15 cellular contexts compared by ENCODE assay signal in genomic region chr22:29804985-29805384, GRCh38. TPM values are rescaled to one million over a fixed set of nuclear protein-coding genes. Genes with fewer than 3 reads are reported as not detected.
DNase-seq lines count a peak whose midpoint lies in the region; ATAC-seq and TF ChIP-seq lines count a peak whose summit lies in the region.
"Had no signal": no experiment of that assay in that cellular context is flagged by ENCODE, and none has a peak within 500 bp of the region (broad histone marks: within the 10 kb centered on the region; RNA-seq: fewer than 3 reads in every experiment).

No MANE protein-coding gene starts in this region.

- no peaks in the 10 kb centered on the region for H4K20me1 ChIP-seq in neural progenitor cell (ENCODE audit: low read depth)
- H4K20me1 ChIP-seq: BLaER1 had no signal

- H3K9ac ChIP-seq in neuronal stem cell (ENCODE audit: low read depth, low read length, poor library complexity) (no peak overlapping the region), neural progenitor cell (no peak overlapping the region)
- H3K9ac ChIP-seq: BLaER1 had no signal

- ATAC-seq in activated naive CD4-positive, alpha-beta T cell treated with anti-CD3 and anti-CD28 coated beads, Interleukin-2, amount 50 U/mL, for 72 hours: no peak
- ATAC-seq in GM18909 (IDR thresholded peaks at IDR 0.05; ENCODE audit: poor library complexity, unreplicated experiment): no peak
- ATAC-seq: A549 had no signal

- no peaks in the 10 kb centered on the region for H3K27me3 Mint-ChIP-seq in neural progenitor cell (ENCODE audit: insufficient read depth, low read depth)
- H3K27me3 Mint-ChIP-seq: CD4-positive, alpha-beta memory T cell had no signal

- H3K4me3 ChIP-seq in esophagus (ENCODE audit: low read depth in 1 of 2, low read length in 2 of 2) (peak overlapping the region in 1 of 2 donors; percentile 8), neuronal stem cell (ENCODE audit: low read length in 2 of 2) (no peak overlapping the region), neural progenitor cell (no peak overlapping the region)
- H3K4me3 ChIP-seq: A549, BLaER1 had no signal

- 76 to 85% methylated on average over 2 of the region's 2 CpGs for WGBS in esophagus, 2 donors
- WGBS in neuronal stem cell (ENCODE audit: extremely low coverage in 2 of 2, insufficient read length in 2 of 2, insufficient replicate concordance in 1 of 2), 2 donors: no CpG with 5 or more reads among the region's 2 CpGs

- peaks cover 10 to 16% of the 10 kb centered on the region in 2 donors for H3K36me3 Mint-ChIP-seq in activated naive CD4-positive, alpha-beta T cell treated with anti-CD3 and anti-CD28 coated beads, Interleukin-2, amount 50 U/mL, for 72 hours
- H3K36me3 Mint-ChIP-seq in neural progenitor cell: peaks cover 22% of the 10 kb centered on the region

- H4K8ac ChIP-seq in neuronal stem cell (ENCODE audit: low read depth, low read length): no peak overlapping the region

- H3K79me1 ChIP-seq in neuronal stem cell (ENCODE audit: low read depth, low read length): no peaks in the 10 kb centered on the region

- H3K9me3 ChIP-seq in esophagus (ENCODE audit: control insufficient read depth in 2 of 2, insufficient read depth in 1 of 2, low read depth in 1 of 2, low read length in 1 of 2) (no peaks in the 10 kb centered on the region), neuronal stem cell (replicated peaks in 1 of 2; ENCODE audit: control insufficient read depth in 2 of 2, insufficient read depth in 1 of 2, low read depth in 1 of 2, low read length in 2 of 2) (no peaks in the 10 kb centered on the region), neural progenitor cell (ENCODE audit: low read depth) (no peaks in the 10 kb centered on the region)
- H3K9me3 ChIP-seq: A549, BLaER1 had no signal

- peaks cover 0 to 8% of the 10 kb centered on the region in 2 donors for H3K4me1 ChIP-seq in esophagus (ENCODE audit: control insufficient read depth in 2 of 2, insufficient read depth in 2 of 2, low read length in 1 of 2)
- H3K4me1 ChIP-seq in neuronal stem cell (ENCODE audit: control insufficient read depth in 2 of 2, insufficient read depth in 1 of 2, low read depth in 1 of 2, low read length in 2 of 2): peaks cover 0 to 10% of the 10 kb centered on the region in 2 donors
- peaks cover 6% of the 10 kb centered on the region for H3K4me1 ChIP-seq in neural progenitor cell

- no peak overlapping the region for H2BK12ac ChIP-seq in neuronal stem cell (ENCODE audit: low read length)

- H3K36me3 ChIP-seq in esophagus (ENCODE audit: control insufficient read depth in 2 of 2, insufficient read depth in 2 of 2, low read length in 1 of 2) (peaks cover 10 to 57% of the 10 kb centered on the region in 2 donors), neuronal stem cell (replicated peaks in 1 of 2; ENCODE audit: control insufficient read depth in 2 of 2, insufficient read depth in 2 of 2, low read length in 2 of 2) (peaks cover 38 to 92% of the 10 kb centered on the region in 2 donors), neural progenitor cell (no peaks in the 10 kb centered on the region)

- H3K27me3 ChIP-seq in esophagus (ENCODE audit: control insufficient read depth in 1 of 2, insufficient read depth in 2 of 2, low read length in 2 of 2) (no peaks in the 10 kb centered on the region), neuronal stem cell (ENCODE audit: control insufficient read depth in 3 of 3, insufficient read depth in 3 of 3, low read depth in 1 of 3, low read length in 3 of 3) (no peaks in the 10 kb centered on the region), neural progenitor cell (no peaks in the 10 kb centered on the region)
- H3K27me3 ChIP-seq: BLaER1 had no signal

- TF ChIP-seq CTCF in neural progenitor cell (IDR thresholded peaks at IDR 0.05): no peak

- H3K27ac ChIP-seq in esophagus (ENCODE audit: low read depth in 2 of 2, low read length in 1 of 2) (peak overlapping the region; percentile 31 to 56), neuronal stem cell (replicated peaks; ENCODE audit: low read length) (no peak overlapping the region), neural progenitor cell (no peak overlapping the region)
- H3K27ac ChIP-seq: 22Rv1, A549, BLaER1 had no signal

- peaks cover 5% of the 10 kb centered on the region for H3F3A ChIP-seq in neural progenitor cell (ENCODE audit: low read depth)

- H2BK5ac ChIP-seq in neuronal stem cell (ENCODE audit: low read length): peak overlapping the region; percentile 71

- no peaks in the 10 kb centered on the region for H3K79me2 ChIP-seq in neural progenitor cell (ENCODE audit: low read depth)

- H2AFZ ChIP-seq in neuronal stem cell (ENCODE audit: low read length) (no peak overlapping the region), neural progenitor cell (replicated peaks) (no peak overlapping the region)

- no peak for DNase-seq in activated naive CD4-positive, alpha-beta T cell treated with anti-CD3 and anti-CD28 coated beads, Interleukin-2, amount 50 U/mL, for 72 hours (ENCODE audit: low spot score in 2 of 2)
- DNase-seq in activated naive CD4-positive, alpha-beta T cell treated with anti-CD3 and anti-CD28 coated beads, Interleukin-2, amount 50 U/mL, for 16 hours: no peak
- DNase-seq in neuronal stem cell (ENCODE audit: low spot score): no peak
- no peak for DNase-seq in cerebellum (ENCODE audit: low spot score)
- no peak for DNase-seq in neural progenitor cell (ENCODE audit: low spot score)
- DNase-seq: CD4-positive, alpha-beta memory T cell; DMS79 treated with DMSO at 0.1 percent for 48 hours; GF-D8; H9 had no signal

- peak overlapping the region; percentile 22 to 36 for H3K27ac Mint-ChIP-seq in activated naive CD4-positive, alpha-beta T cell treated with anti-CD3 and anti-CD28 coated beads, Interleukin-2, amount 50 U/mL, for 72 hours
- H3K27ac Mint-ChIP-seq in neural progenitor cell: no peak overlapping the region

- peaks cover 2% of the 10 kb centered on the region for H3K4me1 Mint-ChIP-seq in neural progenitor cell
- H3K4me1 Mint-ChIP-seq: CD4-positive, alpha-beta memory T cell had no signal

- H3K4me3 Mint-ChIP-seq in neural progenitor cell: no peak overlapping the region
- H3K4me3 Mint-ChIP-seq: CD14-positive monocyte; CD4-positive, alpha-beta memory T cell; H9 had no signal

- no peak overlapping the region for H2BK15ac ChIP-seq in neuronal stem cell (ENCODE audit: low read length)

- H4K91ac ChIP-seq in neuronal stem cell (ENCODE audit: low read depth, low read length, poor library complexity): no peak overlapping the region

- H3K4me2 ChIP-seq in neuronal stem cell (ENCODE audit: insufficient read depth, low read length, poor library complexity, severe bottlenecking): no peak overlapping the region
- H3K4me2 ChIP-seq in neural progenitor cell: no peak overlapping the region
- H3K4me2 ChIP-seq: A549, BLaER1 had no signal

- no peaks in the 10 kb centered on the region for H3K9me3 Mint-ChIP-seq in activated naive CD4-positive, alpha-beta T cell treated with anti-CD3 and anti-CD28 coated beads, Interleukin-2, amount 50 U/mL, for 72 hours
- no peaks in the 10 kb centered on the region for H3K9me3 Mint-ChIP-seq in neural progenitor cell
- H3K9me3 Mint-ChIP-seq: CD14-positive monocyte, H9 had no signal

- H2BK120ac ChIP-seq in neuronal stem cell (ENCODE audit: low read depth, low read length): no peak overlapping the region

- no peak overlapping the region for H3K18ac ChIP-seq in neuronal stem cell (ENCODE audit: low read length)

- no peak overlapping the region for H3K4ac ChIP-seq in neuronal stem cell (ENCODE audit: low read length)

- H3K23ac ChIP-seq in neuronal stem cell (ENCODE audit: low read depth, low read length, poor library complexity): no peak overlapping the region

- no peak overlapping the region for H3K14ac ChIP-seq in neuronal stem cell (ENCODE audit: low read length)

- no peak overlapping the region for H2AK5ac ChIP-seq in neuronal stem cell (ENCODE audit: low read depth, low read length)

RNA-seq across cellular contexts. Expression of gene ASCC2, which starts 33.1 kb away (rescaled TPM):
- 10 to 100 TPM; 55.0 to 73.2 TPM for total RNA-seq in activated naive CD4-positive, alpha-beta T cell treated with anti-CD3 and anti-CD28 coated beads, Interleukin-2, amount 50 U/mL, for 72 hours
- 100 to 1,000 TPM in 1 of 2 donors, 10 to 100 TPM in 1; 61.3 to 142 TPM for polyA plus RNA-seq in esophagus
- polyA plus RNA-seq in neuronal stem cell (2013, experiment 1 of 2): 23.2 TPM
- polyA plus RNA-seq in neuronal stem cell (2013, experiment 2 of 2): 24.0 TPM
- 35.4 TPM for total RNA-seq in cerebellum
- 16.1 and 17.3 TPM in 2 replicates for total RNA-seq in neural progenitor cell (ENCODE audit: low replicate concordance)

RNA-seq across cellular contexts. Expression of gene UQCR10, which starts 37.8 kb away (rescaled TPM):
- 100 to 1,000 TPM in 1 of 2 donors, 10 to 100 TPM in 1; 72.2 to 107 TPM for total RNA-seq in activated naive CD4-positive, alpha-beta T cell treated with anti-CD3 and anti-CD28 coated beads, Interleukin-2, amount 50 U/mL, for 72 hours
- polyA plus RNA-seq in esophagus: 100 to 1,000 TPM; 171 to 204 TPM
- polyA plus RNA-seq in neuronal stem cell (2013, experiment 1 of 2): 169 TPM
- polyA plus RNA-seq in neuronal stem cell (2013, experiment 2 of 2): 171 TPM
- total RNA-seq in cerebellum: 40.3 TPM
- 48.7 and 57.5 TPM in 2 replicates for total RNA-seq in neural progenitor cell (ENCODE audit: low replicate concordance)

RNA-seq across cellular contexts. Expression of gene ZMAT5, which starts 38.2 kb away (rescaled TPM):
- 10 to 100 TPM; 16.3 to 18.6 TPM for total RNA-seq in activated naive CD4-positive, alpha-beta T cell treated with anti-CD3 and anti-CD28 coated beads, Interleukin-2, amount 50 U/mL, for 72 hours
- polyA plus RNA-seq in esophagus: 10 to 100 TPM; 20.3 to 31.2 TPM
- 23.3 TPM for polyA plus RNA-seq in neuronal stem cell (2013, experiment 1 of 2)
- 23.0 TPM for polyA plus RNA-seq in neuronal stem cell (2013, experiment 2 of 2)
- total RNA-seq in cerebellum (9.3 TPM), neural progenitor cell (ENCODE audit: low replicate concordance) (20.8 and 26.7 TPM in 2 replicates)

Comparison
In these comparisons a context has a peak if more than half of its experiments do, and no peak if none do; other contexts are left out.
1. H3K27ac ChIP-seq: peak in esophagus (2 of 2); none in neuronal stem cell (single experiment) and neural progenitor cell (single experiment).